13 cellular contexts compared by ENCODE assay signal in the genomic region with DNA sequence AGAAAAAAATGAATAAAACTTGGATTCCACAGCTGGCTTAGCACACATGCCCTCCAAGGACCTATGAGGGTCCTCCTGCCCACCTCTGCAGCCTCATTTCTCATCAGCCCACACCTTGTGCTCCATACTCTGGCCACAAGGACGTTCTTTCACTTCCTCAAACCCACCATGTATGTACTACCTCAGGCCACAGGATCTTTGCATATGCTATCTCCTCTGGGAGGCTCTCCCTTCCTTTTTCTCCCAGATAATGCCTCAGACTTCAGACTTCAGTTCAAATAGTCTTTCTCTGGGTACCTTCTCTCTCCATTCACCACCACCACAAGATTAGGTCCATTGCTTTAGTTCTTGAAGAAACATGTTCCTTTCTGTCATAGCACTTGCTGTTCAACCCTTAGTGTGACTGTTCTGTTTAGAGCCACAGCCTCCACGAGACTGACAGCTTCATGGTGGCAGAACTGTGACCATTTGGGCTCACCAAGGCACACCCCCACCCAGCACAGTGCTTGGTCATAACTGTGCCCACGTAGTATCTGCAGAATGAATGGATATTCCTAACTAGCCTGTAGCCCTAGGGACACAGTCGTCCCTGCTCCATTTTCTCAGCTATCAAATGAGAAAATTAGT.
"Had no signal": no experiment of that assay in that cellular context is flagged by ENCODE, and none has a peak within 500 bp of the region (broad histone marks: within the 10 kb centered on the region; RNA-seq: fewer than 3 reads in every experiment).

No MANE protein-coding gene starts in this region.

- DNase-seq: activated CD4-positive, alpha-beta T cell treated with anti-CD3 and anti-CD28 coated beads for 1 hour; activated CD4-positive, alpha-beta T cell treated with anti-CD3 and anti-CD28 coated beads, Interleukin-2, amount 50 U/mL, for 4 hours; activated naive CD4-positive, alpha-beta T cell treated with anti-CD3 and anti-CD28 coated beads, Interleukin-2, amount 50 U/mL, for 16 hours; activated T-cell treated with anti-CD3 and anti-CD28 coated beads for 4 hours; adrenal gland; gastrocnemius medialis; heart left ventricle; stimulated activated naive CD8-positive, alpha-beta T cell treated with anti-CD3 and anti-CD28 coated beads, Interleukin-15, amount 100 ng/mL, for 72 hours; T1000 had no signal

- ATAC-seq: gastrocnemius medialis; heart left ventricle; sciatic nerve; stimulated activated naive CD8-positive, alpha-beta T cell treated with anti-CD3 and anti-CD28 coated beads, Interleukin-15, amount 100 ng/mL, for 72 hours had no signal

- H3K4me3 Mint-ChIP-seq: mesothelial cell of epicardium; neural crest cell; stimulated activated naive CD8-positive, alpha-beta T cell treated with anti-CD3 and anti-CD28 coated beads, Interleukin-15, amount 100 ng/mL, for 72 hours had no signal

- H3K9me3 Mint-ChIP-seq: activated T-helper 2 cell treated with anti-CD3 and anti-CD28 coated beads, Interferon-gamma antibody, Interleukin-2, Interleukin-4, amounts not matched to agents 10 μg/mL and 5 μg/mL and 100 μg/mL, durations not matched to agents 14 hours and 24 hours and 36 hours; mesothelial cell of epicardium; neural crest cell; stimulated activated naive CD8-positive, alpha-beta T cell treated with anti-CD3 and anti-CD28 coated beads, Interleukin-15, amount 100 ng/mL, for 72 hours had no signal

- H3K36me3 Mint-ChIP-seq: mesothelial cell of epicardium had no signal

- H3K4me1 Mint-ChIP-seq: stimulated activated naive CD8-positive, alpha-beta T cell treated with anti-CD3 and anti-CD28 coated beads, Interleukin-15, amount 100 ng/mL, for 72 hours had no signal

- H3K27ac Mint-ChIP-seq: activated T-helper 2 cell treated with anti-CD3 and anti-CD28 coated beads, Interferon-gamma antibody, Interleukin-2, Interleukin-4, amounts not matched to agents 10 μg/mL and 5 μg/mL and 100 μg/mL, durations not matched to agents 14 hours and 24 hours and 36 hours; mesothelial cell of epicardium; stimulated activated naive CD8-positive, alpha-beta T cell treated with anti-CD3 and anti-CD28 coated beads, Interleukin-15, amount 100 ng/mL, for 72 hours had no signal
